1 cellular context compared by ENCODE assay signal in genomic region chr19:8307965-8308866, GRCh38.
TF ChIP-seq lines count a peak whose summit lies in the region.

Gene CD320, minus strand, starts transcription at chr19:8308358. Its CDS starts 68 bp downstream, at chr19:8308290.

TF ChIP-seq in GM12878, 131 proteins besides CTCF, POLR2A, EP300 and RAD21 (continued from another document and continues in another):
- TF ChIP-seq ZBTB40 (IDR thresholded peaks at IDR 0.05; ENCODE audit: borderline replicate concordance), result peak; percentile 89
- no peak for TF ChIP-seq CEBPZ (IDR thresholded peaks at IDR 0.05; ENCODE audit: low read depth, low read length)
- peak; percentile 91 for TF ChIP-seq YY1 (IDR thresholded peaks at IDR 0.05; ENCODE audit: low read depth, low read length)
- TF ChIP-seq RELB (IDR thresholded peaks at IDR 0.05; ENCODE audit: low read depth), result peak; percentile 95
- peak; percentile 97 for TF ChIP-seq PKNOX1 (IDR thresholded peaks at IDR 0.05)
- TF ChIP-seq FOS (IDR thresholded peaks at IDR 0.05; ENCODE audit: borderline replicate concordance, extremely low read depth, insufficient read length), result no peak
- TF ChIP-seq REST (IDR thresholded peaks at IDR 0.05; ENCODE audit: low read depth, low read length), result peak; percentile 52; the same call in 1 of the 2 replicates
- no peak; the same call in 1 of the 2 replicates for TF ChIP-seq ATF2 (IDR thresholded peaks at IDR 0.05; ENCODE audit: low read length)
- no peak for TF ChIP-seq IRF4 (IDR thresholded peaks at IDR 0.05; ENCODE audit: low read depth, low read length)
- 0 out of 2 replicates have a peak, but pooled peaks have one; percentile 7 for TF ChIP-seq TCF12 (IDR thresholded peaks at IDR 0.05; ENCODE audit: low read depth, low read length)
- no peak for TF ChIP-seq WRNIP1 (IDR thresholded peaks at IDR 0.05; ENCODE audit: borderline replicate concordance, low read depth, low read length)
- peak; percentile 93 for TF ChIP-seq PBX3 (IDR thresholded peaks at IDR 0.05; ENCODE audit: insufficient replicate concordance, low read depth, low read length)
- TF ChIP-seq BRCA1 (IDR thresholded peaks at IDR 0.05; ENCODE audit: low read depth, low read length), result peak; percentile 75
- peak; percentile 84 for TF ChIP-seq CREB1 (IDR thresholded peaks at IDR 0.05; ENCODE audit: low read depth)
- TF ChIP-seq RELA (IDR thresholded peaks at IDR 0.05; ENCODE audit: borderline replicate concordance, partially characterized antibody), result peak; percentile 6
- peak; percentile 62 for TF ChIP-seq TBL1XR1 (IDR thresholded peaks at IDR 0.05; ENCODE audit: low read depth, low read length)
- TF ChIP-seq USF2 (IDR thresholded peaks at IDR 0.05; ENCODE audit: borderline replicate concordance, low read depth, low read length), result peak; percentile 44
- 0 out of 2 replicates have a peak, but pooled peaks have one; percentile 3 for TF ChIP-seq BCL11A (IDR thresholded peaks at IDR 0.05; ENCODE audit: low read depth, low read length)
- 0 out of 2 replicates have a peak, but pooled peaks have one; percentile 33 for TF ChIP-seq ELK1 (IDR thresholded peaks at IDR 0.05; ENCODE audit: low read depth, low read length)
- TF ChIP-seq CHD1 (IDR thresholded peaks at IDR 0.05; ENCODE audit: low read depth, low read length), result no peak
- TF ChIP-seq TCF3 (IDR thresholded peaks at IDR 0.05; ENCODE audit: borderline replicate concordance, insufficient read depth, low read depth, low read length), result 0 out of 2 replicates have a peak, but pooled peaks have one; percentile 12
- peak; percentile 95 for TF ChIP-seq MXI1 (IDR thresholded peaks at IDR 0.05; ENCODE audit: low read depth, low read length)
- no peak for TF ChIP-seq TCF7 (IDR thresholded peaks at IDR 0.05; ENCODE audit: borderline replicate concordance)
- TF ChIP-seq CREM (IDR thresholded peaks at IDR 0.05; ENCODE audit: low read depth), result peak; percentile 52
- peak; percentile 50; the same call in 1 of the 2 replicates for TF ChIP-seq ZNF207 (IDR thresholded peaks at IDR 0.05; ENCODE audit: borderline replicate concordance)
- peak; percentile 80; the same call in 1 of the 2 replicates for TF ChIP-seq LARP7 (IDR thresholded peaks at IDR 0.05)
- no peak for TF ChIP-seq SREBF2 (IDR thresholded peaks at IDR 0.05; ENCODE audit: low read length)
- peak; percentile 84 for TF ChIP-seq ZNF687 (IDR thresholded peaks at IDR 0.05)
